In genomic region chr15:70627734-70628541, GRCh38 we compare ENCODE assay signal across 16 cellular contexts.
A peak's percentile ranks its signal among the peaks of the same experiment; 100 is the strongest.
DNase-seq lines count a peak whose midpoint lies in the region; ATAC-seq and TF ChIP-seq lines count a peak whose summit lies in the region.
"Had no signal": no experiment of that assay in that cellular context is flagged by ENCODE, and none has a peak within 500 bp of the region (broad histone marks: within the 10 kb centered on the region; RNA-seq: fewer than 3 reads in every experiment).

No MANE protein-coding gene starts in this region.

- H3K9me3 ChIP-seq in SK-N-SH (peaks cover 2% of the 10 kb centered on the region), breast epithelium (peaks cover 0 to 8% of the 10 kb centered on the region in 2 donors)

- H3K4me1 ChIP-seq in SK-N-SH (ENCODE audit: control insufficient read depth in 1 of 2, insufficient read depth in 2 of 2, low read depth in 1 of 2, low read length in 1 of 2): peaks cover 0 to 36% of the 10 kb centered on the region in 2 experiments; a peak in 2 of 4 replicates
- no peaks in the 10 kb centered on the region for H3K4me1 ChIP-seq in breast epithelium

- H3K4me3 ChIP-seq in SK-N-SH (ENCODE audit: low read depth in 2 of 2, low read length in 1 of 2): no peak overlapping the region
- H3K4me3 ChIP-seq in fibroblast of villous mesenchyme (ENCODE audit: low read depth, low read length): no peak overlapping the region
- no peak overlapping the region for H3K4me3 ChIP-seq in breast epithelium
- H3K4me3 ChIP-seq: ovary had no signal

- H2AFZ ChIP-seq in SK-N-SH (ENCODE audit: low read depth): no peak overlapping the region

- H3K9ac ChIP-seq in SK-N-SH: no peak overlapping the region
- H3K9ac ChIP-seq: KMS-11 had no signal

- peaks cover 9% of the 10 kb centered on the region for H3K36me3 Mint-ChIP-seq in glutamatergic neuron (ENCODE audit: unreplicated experiment)

- H3K36me3 ChIP-seq in SK-N-SH (replicated peaks in 1 of 2; ENCODE audit: control insufficient read depth in 1 of 2, insufficient read depth in 2 of 2, low read length in 1 of 2): no peaks in the 10 kb centered on the region
- H3K36me3 ChIP-seq in breast epithelium: no peaks in the 10 kb centered on the region
- H3K36me3 ChIP-seq: ovary had no signal

- H3K4me3 Mint-ChIP-seq in glutamatergic neuron (ENCODE audit: unreplicated experiment): no peak overlapping the region

- TF ChIP-seq CTCF in SK-N-SH (IDR thresholded peaks at IDR 0.05) (no peak), fibroblast of villous mesenchyme (IDR thresholded peaks at IDR 0.05; ENCODE audit: insufficient read depth, low read depth, low read length) (no peak), breast epithelium (IDR thresholded peaks at IDR 0.05) (no peak), glutamatergic neuron (IDR thresholded peaks at IDR 0.05; ENCODE audit: partially characterized antibody, unreplicated experiment) (no peak)

- H3K27ac ChIP-seq in SK-N-SH (ENCODE audit: low read depth in 2 of 2, low read length in 1 of 2) (peak overlapping the region in 1 of 2 experiments; percentile 79; a peak in 2 of 4 replicates), breast epithelium (peak overlapping the region in 1 of 2 donors; percentile 25)
- H3K27ac ChIP-seq: epithelial cell of prostate, KMS-11, ovary had no signal

- TF ChIP-seq POLR2A in breast epithelium (IDR thresholded peaks at IDR 0.05): no peak

- no peak for ATAC-seq in GM21717 (IDR thresholded peaks at IDR 0.05; ENCODE audit: unreplicated experiment)
- no peak for ATAC-seq in GM19328 (IDR thresholded peaks at IDR 0.05; ENCODE audit: unreplicated experiment)
- ATAC-seq: PC-3 had no signal

- TF ChIP-seq RAD21 in SK-N-SH (IDR thresholded peaks at IDR 0.05; ENCODE audit: low read length): peak; percentile 19

- no peaks in the 10 kb centered on the region for H3K79me2 ChIP-seq in SK-N-SH (ENCODE audit: insufficient read depth)

- DNase-seq in AG08395 (ENCODE audit: low spot score): peak; percentile 47
- peak; percentile 60 for DNase-seq in HT1080 (ENCODE audit: low read depth)
- DNase-seq in SK-N-SH: peak; percentile 59
- peak; percentile 42 for DNase-seq in fibroblast of villous mesenchyme (ENCODE audit: low read depth)
- DNase-seq in breast epithelium (ENCODE audit: low spot score in 2 of 2): no peak
- no peak for DNase-seq in glutamatergic neuron
- DNase-seq: activated CD4-positive, alpha-beta T cell treated with anti-CD3 and anti-CD28 coated beads, Interleukin-2, amount 50 U/mL, for 48 hours; central memory CD4-positive, alpha-beta T cell; mammary epithelial cell; NCI-H2171; ovary; PC-3 had no signal

- 54% methylated on average over 15 of the region's 15 CpGs for WGBS in SK-N-SH (ENCODE audit: low lambda C conversion rate)

- no peak overlapping the region for H3K27ac Mint-ChIP-seq in glutamatergic neuron (ENCODE audit: unreplicated experiment)

- no peaks in the 10 kb centered on the region; the same call in 1 of the 2 replicates for H3K9me2 ChIP-seq in SK-N-SH

- intact Hi-C loops in breast epithelium (cut with DNase I; ENCODE audit: low total_unique reads): no loop called here

- POLR2A ChIA-PET in SK-N-SH (lab: Yijun Ruan, JAX): interaction anchor here (0.7 to 1.4 kb wide), 3 partner anchors 23 to 1175 kb away, joined by 3 to 5 read pairs (median 4); partner anchors contain the start of gene RPLP1

- peak in 1 of 2 experiments; percentile 87; a peak in 2 of 4 replicates for TF ChIP-seq EP300 in SK-N-SH (IDR thresholded peaks at IDR 0.05; ENCODE audit: borderline replicate concordance in 1 of 2, low read depth in 1 of 2, low read length in 1 of 2)

- H3K9me3 Mint-ChIP-seq in glutamatergic neuron (ENCODE audit: unreplicated experiment): no peaks in the 10 kb centered on the region

- CTCF ChIA-PET in SK-N-SH (lab: Yijun Ruan, JAX): interaction anchor here (0.9 to 1.9 kb wide), 8 partner anchors 9 to 1114 kb away, joined by 3 to 8 read pairs (median 4); no protein-coding TSS in a partner anchor

- H3K27me3 ChIP-seq in SK-N-SH (ENCODE audit: insufficient read depth) (no peaks in the 10 kb centered on the region), breast epithelium (no peaks in the 10 kb centered on the region)
- H3K27me3 ChIP-seq: ovary had no signal

- H4K20me1 ChIP-seq in SK-N-SH (ENCODE audit: insufficient read depth): no peaks in the 10 kb centered on the region

- H3K4me2 ChIP-seq in SK-N-SH: no peak overlapping the region
- H3K4me2 ChIP-seq: KMS-11 had no signal

- H3K27me3 Mint-ChIP-seq in glutamatergic neuron (ENCODE audit: unreplicated experiment): peaks cover 1% of the 10 kb centered on the region

- H3F3A ChIP-seq in SK-N-SH (replicated peaks; ENCODE audit: insufficient read depth): no peaks in the 10 kb centered on the region

- peaks cover 3% of the 10 kb centered on the region for H3K4me1 Mint-ChIP-seq in glutamatergic neuron (ENCODE audit: low read depth, unreplicated experiment)

TF ChIP-seq in SK-N-SH, 30 proteins besides CTCF, POLR2A, EP300 and RAD21 (continues in another document):
- TF ChIP-seq GATA2 (CRISPR knock-in tag; IDR thresholded peaks at IDR 0.05) (peak; percentile 42; the same call in 1 of the 2 replicates), POLR2AphosphoS5 (IDR thresholded peaks at IDR 0.05; ENCODE audit: low read depth, low read length) (no peak), MXI1 (IDR thresholded peaks at IDR 0.05; ENCODE audit: low read depth, low read length) (peak; percentile 50; the same call in 1 of the 2 replicates), MEF2A (IDR thresholded peaks at IDR 0.05; ENCODE audit: borderline replicate concordance, low read depth) (no peak), FOSL2 (IDR thresholded peaks at IDR 0.05; ENCODE audit: borderline replicate concordance, low read depth) (no peak), GABPA (IDR thresholded peaks at IDR 0.05; ENCODE audit: low read depth) (no peak), USF2 (IDR thresholded peaks at IDR 0.05; ENCODE audit: borderline replicate concordance, low read depth, low read length) (no peak), SIN3A (IDR thresholded peaks at IDR 0.05; ENCODE audit: borderline replicate concordance, low read depth, low read length) (no peak), FOXJ3 (CRISPR knock-in tag; IDR thresholded peaks at IDR 0.05) (no peak), EZH2phosphoT487 (IDR thresholded peaks at IDR 0.05; ENCODE audit: borderline replicate concordance, low read depth) (no peak), MAX (IDR thresholded peaks at IDR 0.05; ENCODE audit: low read depth) (no peak), NRF1 (IDR thresholded peaks at IDR 0.05; ENCODE audit: low read depth, low read length) (no peak), CHD2 (IDR thresholded peaks at IDR 0.05; ENCODE audit: low read length, partially characterized antibody) (peak; percentile 24), ZBTB33 (IDR thresholded peaks at IDR 0.05; ENCODE audit: borderline replicate concordance, low read depth) (no peak), FOXM1 (IDR thresholded peaks at IDR 0.05; ENCODE audit: low read depth) (no peak), USF1 (IDR thresholded peaks at IDR 0.05; ENCODE audit: borderline replicate concordance, low read depth) (no peak), TCF12 (IDR thresholded peaks at IDR 0.05) (peak; percentile 11; the same call in 1 of the 2 replicates), TAF1 (IDR thresholded peaks at IDR 0.05; ENCODE audit: borderline replicate concordance, low read depth, low read length) (no peak), TEAD4 (IDR thresholded peaks at IDR 0.05; ENCODE audit: borderline replicate concordance, insufficient read depth) (no peak), PBX3 (IDR thresholded peaks at IDR 0.05) (peak; percentile 60)

Comparison
In these comparisons a context has a peak if more than half of its experiments do, and no peak if none do; other contexts are left out.
1. DNase-seq: peak in AG08395 (single experiment), HT1080 (single experiment), SK-N-SH (single experiment) and fibroblast of villous mesenchyme (single experiment); none in breast epithelium (0 of 2) and glutamatergic neuron (single experiment).